In the genomic region with DNA sequence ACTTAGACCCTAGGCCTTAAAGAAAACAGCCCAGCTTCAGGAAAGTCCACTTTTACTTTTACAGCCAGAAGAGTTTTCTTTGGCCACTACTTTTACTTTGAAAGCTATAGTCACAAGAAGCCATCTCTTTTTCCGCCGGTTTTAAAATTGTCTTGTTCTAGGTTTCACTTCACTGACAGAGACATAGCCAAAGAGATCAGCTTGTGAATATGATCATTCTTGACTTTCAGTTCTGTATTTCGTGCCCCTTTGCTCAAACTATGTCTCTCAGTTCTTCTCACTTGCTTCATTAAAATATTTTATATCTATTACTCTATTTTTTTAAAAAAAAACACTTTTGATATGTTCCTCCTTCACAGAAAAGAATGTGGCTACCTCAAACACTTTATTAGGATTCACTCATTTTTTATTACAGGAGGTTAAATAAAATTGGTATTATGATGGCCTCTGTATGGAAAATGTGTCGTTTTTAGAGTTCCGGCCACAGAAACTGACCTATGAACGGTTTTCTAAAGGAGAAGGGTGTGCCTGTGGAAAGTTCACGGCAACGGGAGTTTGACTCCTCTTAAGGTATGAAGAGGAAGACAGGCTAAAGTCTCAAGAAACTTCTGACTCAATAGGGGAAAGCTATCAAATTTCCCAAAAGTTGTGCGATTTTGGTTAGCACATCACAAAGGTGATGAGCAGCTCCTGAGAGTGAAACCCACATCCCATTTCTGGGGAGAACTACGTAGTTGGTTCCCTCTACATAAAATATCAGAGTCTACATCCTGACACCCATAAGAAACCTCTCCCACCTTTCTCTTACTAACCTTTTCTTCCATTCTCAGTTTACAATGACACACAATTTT, we compare ENCODE assay signal across 8 cellular contexts. TPM values are rescaled to one million over a fixed set of nuclear protein-coding genes. Genes with fewer than 3 reads are reported as not detected.
A peak's percentile ranks its signal among the peaks of the same experiment; 100 is the strongest.
DNase-seq lines count a peak whose midpoint lies in the region; ATAC-seq and FAIRE-seq lines count a peak whose summit lies in the region.

No MANE protein-coding gene starts in this region.

- peaks cover 19% of the 10 kb centered on the region for H3K36me3 Mint-ChIP-seq in T-helper 1 cell treated with Interleukin-12 subunit alpha and Interleukin-12 subunit beta and Interleukin-4 antibody, amounts not matched to agents 30 μg/mL and 1 μg/mL, for 36 hours (ENCODE audit: low read depth)
- peaks cover 30% of the 10 kb centered on the region for H3K36me3 Mint-ChIP-seq in stimulated activated memory B cell treated with anti-CD40 and anti-IgM and Interleukin-4, amounts not matched to agents 10 μg/mL and 1 μg/mL and 100 μg/mL, for 72 hours

- peak overlapping the region; percentile 85 for H3K27ac Mint-ChIP-seq in T-helper 1 cell treated with Interleukin-12 subunit alpha and Interleukin-12 subunit beta and Interleukin-4 antibody, amounts not matched to agents 30 μg/mL and 1 μg/mL, for 36 hours
- peak overlapping the region; percentile 95 for H3K27ac Mint-ChIP-seq in stimulated activated memory B cell treated with anti-CD40 and anti-IgM and Interleukin-4, amounts not matched to agents 10 μg/mL and 1 μg/mL and 100 μg/mL, for 72 hours

- H3K4me1 Mint-ChIP-seq in T-helper 1 cell treated with Interleukin-12 subunit alpha and Interleukin-12 subunit beta and Interleukin-4 antibody, amounts not matched to agents 30 μg/mL and 1 μg/mL, for 36 hours (ENCODE audit: low read depth) = peaks cover 55% of the 10 kb centered on the region
- H3K4me1 Mint-ChIP-seq in stimulated activated memory B cell treated with anti-CD40 and anti-IgM and Interleukin-4, amounts not matched to agents 10 μg/mL and 1 μg/mL and 100 μg/mL, for 72 hours = peaks cover 56% of the 10 kb centered on the region

- ATAC-seq in HG02938 (IDR thresholded peaks at IDR 0.05; ENCODE audit: unreplicated experiment) = peak; percentile 55
- peak; percentile 46 for ATAC-seq in stimulated activated memory B cell treated with anti-CD40 and anti-IgM and Interleukin-4, amounts not matched to agents 10 μg/mL and 1 μg/mL and 100 μg/mL, for 72 hours

- FAIRE-seq in HTR-8/SVneo (lab: Jason Lieb, UNC) = no peak

- peak; percentile 43 for DNase-seq in stimulated activated CD4-positive, alpha-beta T cell treated with anti-CD3 and anti-CD28 coated beads, Interleukin-15, amount 100 ng/mL, for 24 hours
- DNase-seq in stimulated activated CD4-positive, alpha-beta T cell treated with anti-CD3 and anti-CD28 coated beads, Interleukin-4, amount 100 ng/mL, for 4 hours = no peak
- DNase-seq in G401 (ENCODE audit: low spot score) = no peak
- DNase-seq in HTR-8/SVneo (ENCODE audit: insufficient read length, low spot score) = no peak
- DNase-seq in NCI-H226 = no peak

- H3K4me3 Mint-ChIP-seq in T-helper 1 cell treated with Interleukin-12 subunit alpha and Interleukin-12 subunit beta and Interleukin-4 antibody, amounts not matched to agents 30 μg/mL and 1 μg/mL, for 36 hours = peak overlapping the region; percentile 86
- peak overlapping the region; percentile 97 for H3K4me3 Mint-ChIP-seq in stimulated activated memory B cell treated with anti-CD40 and anti-IgM and Interleukin-4, amounts not matched to agents 10 μg/mL and 1 μg/mL and 100 μg/mL, for 72 hours

- H3K9me3 Mint-ChIP-seq in T-helper 1 cell treated with Interleukin-12 subunit alpha and Interleukin-12 subunit beta and Interleukin-4 antibody, amounts not matched to agents 30 μg/mL and 1 μg/mL, for 36 hours = no peaks in the 10 kb centered on the region
- no peaks in the 10 kb centered on the region for H3K9me3 Mint-ChIP-seq in stimulated activated memory B cell treated with anti-CD40 and anti-IgM and Interleukin-4, amounts not matched to agents 10 μg/mL and 1 μg/mL and 100 μg/mL, for 72 hours

- in situ Hi-C loops in G401 (cut with HindIII; ENCODE audit: low sequenced_read_pairs) = no loop called here

- H3K27me3 Mint-ChIP-seq in T-helper 1 cell treated with Interleukin-12 subunit alpha and Interleukin-12 subunit beta and Interleukin-4 antibody, amounts not matched to agents 30 μg/mL and 1 μg/mL, for 36 hours (ENCODE audit: low read depth) = peaks cover 26% of the 10 kb centered on the region
- no peaks in the 10 kb centered on the region for H3K27me3 Mint-ChIP-seq in stimulated activated memory B cell treated with anti-CD40 and anti-IgM and Interleukin-4, amounts not matched to agents 10 μg/mL and 1 μg/mL and 100 μg/mL, for 72 hours

RNA-seq across cellular contexts. Expression of a gene that starts 1.2 kb away (rescaled TPM):
- total RNA-seq in G401 (2014; rRNA removed; shearing (Covaris generic)) = 0.27 TPM in 1 of 2 replicates, not detected in the other

RNA-seq across cellular contexts. Expression of a gene that starts 52.6 kb away (rescaled TPM):
- not detected in 2 replicates for total RNA-seq in G401 (2014; rRNA removed; shearing (Covaris generic))
